Comparison of ENCODE assay signal across 1 cellular context in the genomic region with DNA sequence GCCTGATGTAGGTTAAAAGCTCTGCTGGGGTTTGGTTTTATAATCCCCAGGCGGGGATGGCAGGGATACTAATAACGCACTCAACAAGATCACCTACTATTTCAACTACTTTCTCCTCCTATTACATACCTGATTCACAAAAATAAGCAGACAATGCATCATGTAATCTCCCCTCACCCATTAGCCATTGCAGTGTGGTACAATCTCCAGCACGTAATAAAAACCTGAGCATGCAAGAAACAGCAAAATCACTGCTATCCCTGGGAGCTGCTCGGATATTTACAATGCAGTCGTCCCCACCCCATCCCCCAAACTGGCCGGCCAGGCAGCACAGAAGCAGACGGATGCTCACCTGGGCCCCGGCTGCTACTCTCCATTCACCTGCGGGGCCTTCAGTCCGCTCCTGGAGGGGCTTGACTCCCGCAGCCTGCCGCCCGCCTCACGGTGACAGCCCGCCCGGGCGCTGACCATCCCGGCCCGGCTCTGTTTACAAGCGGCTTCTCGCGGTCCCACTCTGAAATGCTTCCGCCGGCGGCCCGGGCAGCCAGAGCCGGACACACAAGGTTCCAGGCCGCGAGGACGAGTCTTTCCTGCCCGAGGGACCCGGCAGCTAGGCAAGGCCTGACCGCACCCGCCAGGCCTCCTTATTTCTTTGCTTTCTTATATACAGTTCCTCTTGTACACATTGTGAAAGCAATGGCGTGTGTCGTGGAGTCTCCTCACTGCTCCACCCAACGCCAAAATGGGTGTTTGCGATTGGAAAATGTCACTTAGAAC.
TF ChIP-seq lines count a peak whose summit lies in the region.

A gene with protein sequence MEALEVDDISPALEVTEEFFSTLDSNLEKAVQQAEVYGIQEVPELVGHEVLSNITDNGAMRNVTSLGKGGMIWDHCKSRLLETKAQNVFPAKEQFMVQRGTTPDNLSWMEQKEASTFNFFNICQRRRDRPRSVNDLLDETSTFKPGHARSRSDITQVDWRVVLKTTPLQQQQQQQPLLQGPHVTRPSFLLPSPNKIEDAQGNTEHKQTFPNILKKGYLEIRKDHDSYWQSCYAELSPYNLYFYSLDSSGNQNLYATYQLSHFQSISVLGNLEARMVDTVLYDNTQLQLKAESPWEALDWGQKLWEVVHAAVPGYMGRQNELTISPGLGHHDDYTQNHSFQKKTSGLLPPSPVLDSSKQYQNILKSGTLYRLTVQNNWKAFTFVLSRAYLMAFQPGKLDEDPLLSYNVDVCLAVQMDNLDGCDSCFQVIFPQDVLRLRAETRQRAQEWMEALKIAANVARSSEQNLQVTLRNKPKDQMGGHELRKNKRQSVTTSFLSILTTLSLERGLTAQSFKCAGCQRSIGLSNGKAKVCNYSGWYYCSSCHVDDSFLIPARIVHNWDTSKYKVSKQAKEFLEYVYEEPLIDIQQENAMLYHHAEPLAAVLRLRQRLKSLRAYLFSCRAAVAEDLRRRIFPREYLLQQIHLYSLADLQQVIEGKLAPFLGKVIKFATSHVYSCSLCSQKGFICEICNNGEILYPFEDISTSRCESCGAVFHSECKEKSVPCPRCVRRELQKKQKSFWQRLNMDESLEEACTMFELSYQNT (minus strand): TSS at position 491 of the 777 bp plus-strand sequence. CDS start 23,888 bp downstream, outside the sequence.

TF ChIP-seq in HepG2, 621 proteins besides CTCF, POLR2A, EP300 and RAD21 (continued from another document and continues in another):
- TF ChIP-seq, protein P1, sequence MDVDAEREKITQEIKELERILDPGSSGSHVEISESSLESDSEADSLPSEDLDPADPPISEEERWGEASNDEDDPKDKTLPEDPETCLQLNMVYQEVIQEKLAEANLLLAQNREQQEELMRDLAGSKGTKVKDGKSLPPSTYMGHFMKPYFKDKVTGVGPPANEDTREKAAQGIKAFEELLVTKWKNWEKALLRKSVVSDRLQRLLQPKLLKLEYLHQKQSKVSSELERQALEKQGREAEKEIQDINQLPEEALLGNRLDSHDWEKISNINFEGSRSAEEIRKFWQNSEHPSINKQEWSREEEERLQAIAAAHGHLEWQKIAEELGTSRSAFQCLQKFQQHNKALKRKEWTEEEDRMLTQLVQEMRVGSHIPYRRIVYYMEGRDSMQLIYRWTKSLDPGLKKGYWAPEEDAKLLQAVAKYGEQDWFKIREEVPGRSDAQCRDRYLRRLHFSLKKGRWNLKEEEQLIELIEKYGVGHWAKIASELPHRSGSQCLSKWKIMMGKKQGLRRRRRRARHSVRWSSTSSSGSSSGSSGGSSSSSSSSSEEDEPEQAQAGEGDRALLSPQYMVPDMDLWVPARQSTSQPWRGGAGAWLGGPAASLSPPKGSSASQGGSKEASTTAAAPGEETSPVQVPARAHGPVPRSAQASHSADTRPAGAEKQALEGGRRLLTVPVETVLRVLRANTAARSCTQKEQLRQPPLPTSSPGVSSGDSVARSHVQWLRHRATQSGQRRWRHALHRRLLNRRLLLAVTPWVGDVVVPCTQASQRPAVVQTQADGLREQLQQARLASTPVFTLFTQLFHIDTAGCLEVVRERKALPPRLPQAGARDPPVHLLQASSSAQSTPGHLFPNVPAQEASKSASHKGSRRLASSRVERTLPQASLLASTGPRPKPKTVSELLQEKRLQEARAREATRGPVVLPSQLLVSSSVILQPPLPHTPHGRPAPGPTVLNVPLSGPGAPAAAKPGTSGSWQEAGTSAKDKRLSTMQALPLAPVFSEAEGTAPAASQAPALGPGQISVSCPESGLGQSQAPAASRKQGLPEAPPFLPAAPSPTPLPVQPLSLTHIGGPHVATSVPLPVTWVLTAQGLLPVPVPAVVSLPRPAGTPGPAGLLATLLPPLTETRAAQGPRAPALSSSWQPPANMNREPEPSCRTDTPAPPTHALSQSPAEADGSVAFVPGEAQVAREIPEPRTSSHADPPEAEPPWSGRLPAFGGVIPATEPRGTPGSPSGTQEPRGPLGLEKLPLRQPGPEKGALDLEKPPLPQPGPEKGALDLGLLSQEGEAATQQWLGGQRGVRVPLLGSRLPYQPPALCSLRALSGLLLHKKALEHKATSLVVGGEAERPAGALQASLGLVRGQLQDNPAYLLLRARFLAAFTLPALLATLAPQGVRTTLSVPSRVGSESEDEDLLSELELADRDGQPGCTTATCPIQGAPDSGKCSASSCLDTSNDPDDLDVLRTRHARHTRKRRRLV (CRISPR knock-in tag; IDR thresholded peaks at IDR 0.05), result peak; percentile 96
- TF ChIP-seq, protein P2, sequence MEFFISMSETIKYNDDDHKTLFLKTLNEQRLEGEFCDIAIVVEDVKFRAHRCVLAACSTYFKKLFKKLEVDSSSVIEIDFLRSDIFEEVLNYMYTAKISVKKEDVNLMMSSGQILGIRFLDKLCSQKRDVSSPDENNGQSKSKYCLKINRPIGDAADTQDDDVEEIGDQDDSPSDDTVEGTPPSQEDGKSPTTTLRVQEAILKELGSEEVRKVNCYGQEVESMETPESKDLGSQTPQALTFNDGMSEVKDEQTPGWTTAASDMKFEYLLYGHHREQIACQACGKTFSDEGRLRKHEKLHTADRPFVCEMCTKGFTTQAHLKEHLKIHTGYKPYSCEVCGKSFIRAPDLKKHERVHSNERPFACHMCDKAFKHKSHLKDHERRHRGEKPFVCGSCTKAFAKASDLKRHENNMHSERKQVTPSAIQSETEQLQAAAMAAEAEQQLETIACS (CRISPR knock-in tag; IDR thresholded peaks at IDR 0.05), result 0 out of 2 replicates have a peak, but pooled peaks have one; percentile 44
- TF ChIP-seq ZFP36L1 (CRISPR knock-in tag; IDR thresholded peaks at IDR 0.05), result peak; percentile 71; the same call in 1 of the 2 replicates
- 0 out of 2 replicates have a peak, but pooled peaks have one; percentile 26 for TF ChIP-seq MLLT10 (CRISPR knock-in tag; IDR thresholded peaks at IDR 0.05)
- TF ChIP-seq, protein P3, sequence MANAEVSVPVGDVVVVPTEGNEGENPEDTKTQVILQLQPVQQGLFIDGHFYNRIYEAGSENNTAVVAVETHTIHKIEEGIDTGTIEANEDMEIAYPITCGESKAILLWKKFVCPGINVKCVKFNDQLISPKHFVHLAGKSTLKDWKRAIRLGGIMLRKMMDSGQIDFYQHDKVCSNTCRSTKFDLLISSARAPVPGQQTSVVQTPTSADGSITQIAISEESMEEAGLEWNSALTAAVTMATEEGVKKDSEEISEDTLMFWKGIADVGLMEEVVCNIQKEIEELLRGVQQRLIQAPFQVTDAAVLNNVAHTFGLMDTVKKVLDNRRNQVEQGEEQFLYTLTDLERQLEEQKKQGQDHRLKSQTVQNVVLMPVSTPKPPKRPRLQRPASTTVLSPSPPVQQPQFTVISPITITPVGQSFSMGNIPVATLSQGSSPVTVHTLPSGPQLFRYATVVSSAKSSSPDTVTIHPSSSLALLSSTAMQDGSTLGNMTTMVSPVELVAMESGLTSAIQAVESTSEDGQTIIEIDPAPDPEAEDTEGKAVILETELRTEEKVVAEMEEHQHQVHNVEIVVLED (CRISPR knock-in tag; IDR thresholded peaks at IDR 0.05; ENCODE audit: borderline replicate concordance), result peak; percentile 92
- peak; percentile 98 for TF ChIP-seq ERF (CRISPR knock-in tag; IDR thresholded peaks at IDR 0.05)
- TF ChIP-seq CENPX (CRISPR knock-in tag; IDR thresholded peaks at IDR 0.05), result no peak
- TF ChIP-seq SOX5 (CRISPR knock-in tag; IDR thresholded peaks at IDR 0.05; ENCODE audit: borderline replicate concordance), result peak; percentile 85
- TF ChIP-seq, protein P4, sequence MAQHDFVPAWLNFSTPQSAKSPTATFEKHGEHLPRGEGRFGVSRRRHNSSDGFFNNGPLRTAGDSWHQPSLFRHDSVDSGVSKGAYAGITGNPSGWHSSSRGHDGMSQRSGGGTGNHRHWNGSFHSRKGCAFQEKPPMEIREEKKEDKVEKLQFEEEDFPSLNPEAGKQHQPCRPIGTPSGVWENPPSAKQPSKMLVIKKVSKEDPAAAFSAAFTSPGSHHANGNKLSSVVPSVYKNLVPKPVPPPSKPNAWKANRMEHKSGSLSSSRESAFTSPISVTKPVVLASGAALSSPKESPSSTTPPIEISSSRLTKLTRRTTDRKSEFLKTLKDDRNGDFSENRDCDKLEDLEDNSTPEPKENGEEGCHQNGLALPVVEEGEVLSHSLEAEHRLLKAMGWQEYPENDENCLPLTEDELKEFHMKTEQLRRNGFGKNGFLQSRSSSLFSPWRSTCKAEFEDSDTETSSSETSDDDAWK (CRISPR knock-in tag; IDR thresholded peaks at IDR 0.05), result no peak
- peak; percentile 72; the same call in 1 of the 2 replicates for TF ChIP-seq REXO4 (CRISPR knock-in tag; IDR thresholded peaks at IDR 0.05; ENCODE audit: borderline replicate concordance)
- no peak for TF ChIP-seq REL (CRISPR knock-in tag; conservative IDR thresholded peaks at IDR 0.05)
- peak; percentile 99; the same call in 1 of the 2 replicates for TF ChIP-seq CAMTA2 (CRISPR knock-in tag; IDR thresholded peaks at IDR 0.05; ENCODE audit: borderline replicate concordance)
- TF ChIP-seq, protein P5, sequence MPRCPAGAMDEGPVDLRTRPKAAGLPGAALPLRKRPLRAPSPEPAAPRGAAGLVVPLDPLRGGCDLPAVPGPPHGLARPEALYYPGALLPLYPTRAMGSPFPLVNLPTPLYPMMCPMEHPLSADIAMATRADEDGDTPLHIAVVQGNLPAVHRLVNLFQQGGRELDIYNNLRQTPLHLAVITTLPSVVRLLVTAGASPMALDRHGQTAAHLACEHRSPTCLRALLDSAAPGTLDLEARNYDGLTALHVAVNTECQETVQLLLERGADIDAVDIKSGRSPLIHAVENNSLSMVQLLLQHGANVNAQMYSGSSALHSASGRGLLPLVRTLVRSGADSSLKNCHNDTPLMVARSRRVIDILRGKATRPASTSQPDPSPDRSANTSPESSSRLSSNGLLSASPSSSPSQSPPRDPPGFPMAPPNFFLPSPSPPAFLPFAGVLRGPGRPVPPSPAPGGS (CRISPR knock-in tag; IDR thresholded peaks at IDR 0.05), result peak; percentile 97
- peak; percentile 100 for TF ChIP-seq GTF3A (CRISPR knock-in tag; conservative IDR thresholded peaks at IDR 0.05)
- TF ChIP-seq ATAD3A (CRISPR knock-in tag; IDR thresholded peaks at IDR 0.05), result no peak
- peak; percentile 96 for TF ChIP-seq MEF2D (CRISPR knock-in tag; IDR thresholded peaks at IDR 0.05)
- TF ChIP-seq, protein P6, sequence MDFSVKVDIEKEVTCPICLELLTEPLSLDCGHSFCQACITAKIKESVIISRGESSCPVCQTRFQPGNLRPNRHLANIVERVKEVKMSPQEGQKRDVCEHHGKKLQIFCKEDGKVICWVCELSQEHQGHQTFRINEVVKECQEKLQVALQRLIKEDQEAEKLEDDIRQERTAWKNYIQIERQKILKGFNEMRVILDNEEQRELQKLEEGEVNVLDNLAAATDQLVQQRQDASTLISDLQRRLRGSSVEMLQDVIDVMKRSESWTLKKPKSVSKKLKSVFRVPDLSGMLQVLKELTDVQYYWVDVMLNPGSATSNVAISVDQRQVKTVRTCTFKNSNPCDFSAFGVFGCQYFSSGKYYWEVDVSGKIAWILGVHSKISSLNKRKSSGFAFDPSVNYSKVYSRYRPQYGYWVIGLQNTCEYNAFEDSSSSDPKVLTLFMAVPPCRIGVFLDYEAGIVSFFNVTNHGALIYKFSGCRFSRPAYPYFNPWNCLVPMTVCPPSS (IDR thresholded peaks at IDR 0.05), result no peak
- TF ChIP-seq SRSF1 (optimal IDR thresholded peaks at IDR 0.05; ENCODE audit: low read depth, low read length), result peak; percentile 69
- peak; percentile 84 for TF ChIP-seq FOSL2 (CRISPR knock-in tag; IDR thresholded peaks at IDR 0.05)
- peak; percentile 97 for TF ChIP-seq ZNF891 (CRISPR knock-in tag; IDR thresholded peaks at IDR 0.05)
- TF ChIP-seq, protein P7, sequence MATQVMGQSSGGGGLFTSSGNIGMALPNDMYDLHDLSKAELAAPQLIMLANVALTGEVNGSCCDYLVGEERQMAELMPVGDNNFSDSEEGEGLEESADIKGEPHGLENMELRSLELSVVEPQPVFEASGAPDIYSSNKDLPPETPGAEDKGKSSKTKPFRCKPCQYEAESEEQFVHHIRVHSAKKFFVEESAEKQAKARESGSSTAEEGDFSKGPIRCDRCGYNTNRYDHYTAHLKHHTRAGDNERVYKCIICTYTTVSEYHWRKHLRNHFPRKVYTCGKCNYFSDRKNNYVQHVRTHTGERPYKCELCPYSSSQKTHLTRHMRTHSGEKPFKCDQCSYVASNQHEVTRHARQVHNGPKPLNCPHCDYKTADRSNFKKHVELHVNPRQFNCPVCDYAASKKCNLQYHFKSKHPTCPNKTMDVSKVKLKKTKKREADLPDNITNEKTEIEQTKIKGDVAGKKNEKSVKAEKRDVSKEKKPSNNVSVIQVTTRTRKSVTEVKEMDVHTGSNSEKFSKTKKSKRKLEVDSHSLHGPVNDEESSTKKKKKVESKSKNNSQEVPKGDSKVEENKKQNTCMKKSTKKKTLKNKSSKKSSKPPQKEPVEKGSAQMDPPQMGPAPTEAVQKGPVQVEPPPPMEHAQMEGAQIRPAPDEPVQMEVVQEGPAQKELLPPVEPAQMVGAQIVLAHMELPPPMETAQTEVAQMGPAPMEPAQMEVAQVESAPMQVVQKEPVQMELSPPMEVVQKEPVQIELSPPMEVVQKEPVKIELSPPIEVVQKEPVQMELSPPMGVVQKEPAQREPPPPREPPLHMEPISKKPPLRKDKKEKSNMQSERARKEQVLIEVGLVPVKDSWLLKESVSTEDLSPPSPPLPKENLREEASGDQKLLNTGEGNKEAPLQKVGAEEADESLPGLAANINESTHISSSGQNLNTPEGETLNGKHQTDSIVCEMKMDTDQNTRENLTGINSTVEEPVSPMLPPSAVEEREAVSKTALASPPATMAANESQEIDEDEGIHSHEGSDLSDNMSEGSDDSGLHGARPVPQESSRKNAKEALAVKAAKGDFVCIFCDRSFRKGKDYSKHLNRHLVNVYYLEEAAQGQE (IDR thresholded peaks at IDR 0.05; ENCODE audit: borderline replicate concordance in 1 of 2, low read depth in 1 of 2, low read length in 2 of 2), result peak in 1 of 2 experiments; percentile 82; a peak in 2 of 4 replicates
